Comparison of ENCODE assay signal across 14 cellular contexts in genomic region chr2:202529389-202529788, GRCh38.
DNase-seq lines count a peak whose midpoint lies in the region; FAIRE-seq and TF ChIP-seq lines count a peak whose summit lies in the region.
"Had no signal": no experiment of that assay in that cellular context is flagged by ENCODE, and none has a peak within 500 bp of the region (broad histone marks: within the 10 kb centered on the region; RNA-seq: fewer than 3 reads in every experiment).

No MANE protein-coding gene starts in this region.

- DNase-seq in AG04449 (ENCODE audit: low read depth, low spot score) (peak; percentile 23), H4 (ENCODE audit: low spot score) (peak; percentile 68), hepatic stellate cell (ENCODE audit: low spot score) (peak; percentile 28), NCI-H128 (lab: John Stamatoyannopoulos, UW; ENCODE audit: unreplicated experiment) (no peak), RPMI8226 (no peak), DMS 273 (lab: John Stamatoyannopoulos, UW; ENCODE audit: unreplicated experiment) (no peak), HEK293T (ENCODE audit: extremely low spot score) (no peak)
- DNase-seq: activated CD4-positive, CD25-positive, alpha-beta regulatory T cell treated with anti-CD3 and anti-CD28 coated beads, Interleukin-2, amount 50 U/mL, for 72 hours; activated T-cell treated with anti-CD3 and anti-CD28 coated beads, Interleukin-2, amount 50 U/mL, for 4 hours; aorta; GF-D8; NCI-H1694 treated with DMSO at 0.1 percent for 48 hours had no signal

- H3K4me3 ChIP-seq in AG04449 (ENCODE audit: low read depth, low read length) = no peak overlapping the region

- POLR2A ChIA-PET in AG04449 (lab: Yijun Ruan, JAX) = no interaction called here
- POLR2A ChIA-PET in HEK293T (lab: Yijun Ruan, JAX) = no interaction called here

- peak; percentile 55 for FAIRE-seq in TTC549 (lab: Jason Lieb, UNC)
- FAIRE-seq: urothelium cell line had no signal

- CTCF ChIA-PET in AG04449 (lab: Yijun Ruan, JAX) (no interaction called here), HEK293T (lab: Yijun Ruan, JAX) (no interaction called here)

- TF ChIP-seq CTCF in AG04449 (IDR thresholded peaks at IDR 0.05; ENCODE audit: insufficient read depth, low read length, missing control alignments) = no peak

TF ChIP-seq in HEK293T, 16 proteins besides CTCF, POLR2A, EP300 and RAD21:
- TF ChIP-seq CTBP1 (IDR thresholded peaks at IDR 0.05; ENCODE audit: borderline replicate concordance) (no peak), FOXM1 (IDR thresholded peaks at IDR 0.05; ENCODE audit: borderline replicate concordance) (no peak), BHLHE40 (IDR thresholded peaks at IDR 0.05; ENCODE audit: borderline replicate concordance) (no peak), SUZ12 (IDR thresholded peaks at IDR 0.05) (no peak), ELF4 (IDR thresholded peaks at IDR 0.05) (no peak)

Comparison
In these comparisons a context has a peak if more than half of its experiments do, and no peak if none do; other contexts are left out.
1. DNase-seq: peak in AG04449 (single experiment), H4 (single experiment) and hepatic stellate cell (single experiment); none in NCI-H128 (single experiment), RPMI8226 (single experiment), DMS 273 (single experiment) and HEK293T (single experiment).